In the genomic region with DNA sequence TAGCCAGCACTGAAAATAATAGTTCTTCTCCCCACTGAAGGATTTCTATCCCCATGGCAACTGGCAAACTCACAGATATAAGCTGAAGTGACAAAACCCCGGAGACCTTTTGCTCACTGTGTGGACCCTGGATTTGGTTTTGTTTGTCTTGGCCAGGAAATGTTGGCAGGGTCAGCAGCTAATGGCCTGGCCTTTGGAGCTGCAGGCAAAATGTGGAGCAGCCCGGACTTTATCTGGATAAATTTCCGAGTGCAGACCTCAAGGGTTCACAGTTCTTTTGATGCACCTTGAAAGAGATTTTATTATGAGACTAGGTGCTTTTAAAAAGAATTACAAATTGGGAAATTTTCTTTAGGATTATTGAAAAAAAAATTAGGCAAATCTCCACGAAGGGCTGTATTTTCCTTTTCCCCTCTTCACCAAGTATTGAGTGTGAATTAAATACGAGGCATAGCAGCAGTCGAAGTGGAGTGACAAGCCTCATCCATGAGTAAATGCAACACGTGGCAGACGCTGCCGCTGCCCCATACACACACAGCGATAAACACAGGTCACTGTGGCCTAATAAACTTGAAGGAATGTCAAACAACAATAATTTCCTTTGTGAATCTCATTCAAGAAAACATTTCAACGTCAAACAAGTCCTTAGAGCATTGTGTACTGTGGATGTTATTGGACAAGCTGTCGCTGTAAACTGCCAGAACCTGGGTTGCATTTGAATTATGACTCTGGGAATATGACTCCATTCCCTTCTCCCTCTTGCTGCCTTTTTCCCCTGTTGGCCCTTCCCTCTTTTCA, we compare ENCODE assay signal across 12 cellular contexts. TPM values are rescaled to one million over a fixed set of nuclear protein-coding genes. Genes with fewer than 3 reads are reported as not detected.
DNase-seq lines count a peak whose midpoint lies in the region; ATAC-seq and TF ChIP-seq lines count a peak whose summit lies in the region.
"Had no signal": no experiment of that assay in that cellular context is flagged by ENCODE, and none has a peak within 500 bp of the region (broad histone marks: within the 10 kb centered on the region; RNA-seq: fewer than 3 reads in every experiment).

No MANE protein-coding gene starts in this region.

- no peak overlapping the region for H3K9ac ChIP-seq in GM23248

- H4K20me1 ChIP-seq in GM23248 (ENCODE audit: insufficient read depth): no peaks in the 10 kb centered on the region

- TF ChIP-seq CTCF in prostate gland (IDR thresholded peaks at IDR 0.05): no peak

- WGBS in GM23248 (ENCODE audit: low coverage in 1 of 2, low lambda C conversion rate in 2 of 2, missing lambda C conversion rate in 2 of 2), 2 experiments: 36 to 41% methylated on average over 12 of the region's 12 CpGs
- 13% methylated on average over 12 of the region's 12 CpGs for WGBS in prostate gland

- H3K27me3 ChIP-seq in GM23248 (replicated peaks; ENCODE audit: insufficient read depth): no peaks in the 10 kb centered on the region
- no peaks in the 10 kb centered on the region for H3K27me3 ChIP-seq in prostate gland (replicated peaks; ENCODE audit: insufficient read depth)
- H3K27me3 ChIP-seq: upper lobe of left lung had no signal

- intact Hi-C loops in prostate gland (cut with DNase I): no loop called here
- intact Hi-C loops in posterior cingulate gyrus (cut with DNase I): no loop called here

- H2AFZ ChIP-seq in GM23248: peak overlapping the region; percentile 58; the same call in 1 of the 2 replicates

- DNase-seq in GM23248 (peak; percentile 33), RPMI7951 (ENCODE audit: low read depth) (peak; percentile 78), foreskin melanocyte (peak; percentile 94), prostate gland (ENCODE audit: low spot score) (peak; percentile 40), NCI-H1436 treated with DMSO at 0.1 percent for 48 hours (lab: John Stamatoyannopoulos, UW) (no peak), posterior cingulate gyrus (no peak), cortex of kidney (lab: John Stamatoyannopoulos, UW) (no peak)
- DNase-seq: NCI-H1105 treated with DMSO at 0.1 percent for 48 hours, upper lobe of left lung had no signal

- H3K36me3 ChIP-seq in GM23248 (ENCODE audit: low read depth) (no peaks in the 10 kb centered on the region), prostate gland (no peaks in the 10 kb centered on the region)
- H3K36me3 ChIP-seq: upper lobe of left lung had no signal

- ATAC-seq in HG02798 (IDR thresholded peaks at IDR 0.05; ENCODE audit: poor library complexity, unreplicated experiment): no peak

- H3K4me3 ChIP-seq in GM23248 (no peak overlapping the region), prostate gland (no peak overlapping the region)
- H3K4me3 ChIP-seq: upper lobe of left lung had no signal

- H3K4me1 ChIP-seq in GM23248 (ENCODE audit: insufficient read depth) (peaks cover 32% of the 10 kb centered on the region), prostate gland (replicated peaks) (peaks cover 9% of the 10 kb centered on the region)
- H3K4me1 ChIP-seq: Caco-2 had no signal

- H3K9me3 ChIP-seq in GM23248 (ENCODE audit: low read depth) (no peaks in the 10 kb centered on the region), prostate gland (no peaks in the 10 kb centered on the region)
- H3K9me3 ChIP-seq: Caco-2, upper lobe of left lung had no signal

- no peak overlapping the region for H3K4me2 ChIP-seq in GM23248 (ENCODE audit: unreplicated experiment)

- H3K27ac ChIP-seq in GM23248 (no peak overlapping the region), prostate gland (no peak overlapping the region)
- H3K27ac ChIP-seq: upper lobe of left lung had no signal

- in situ Hi-C loops in GM23248 (cut with MboI): no loop called here

- no peaks in the 10 kb centered on the region for H3K79me2 ChIP-seq in GM23248 (ENCODE audit: insufficient read depth)

- no peaks in the 10 kb centered on the region for H3K9me2 ChIP-seq in GM23248 (ENCODE audit: insufficient read depth)

- H3F3A ChIP-seq in GM23248 (ENCODE audit: insufficient read depth): peaks cover 13% of the 10 kb centered on the region

- TF ChIP-seq POLR2A in prostate gland (IDR thresholded peaks at IDR 0.05): no peak

RNA-seq across cellular contexts. Expression of a gene that starts 35.1 kb away (rescaled TPM):
- not detected in 2 replicates for total RNA-seq in GM23248 (2014; rRNA removed; shearing (Covaris generic))
- 0.48 and 0.57 TPM in 2 replicates for polyA plus RNA-seq in GM23248 (2016; fragmentation: Nextera tagmentation; extraction: Ambion mirVana)
- 0.24 TPM in 1 of 2 replicates, not detected in the other for total RNA-seq in RPMI7951 (2014; rRNA removed; shearing (Covaris generic))
- total RNA-seq in prostate gland: under 1 TPM in 1 of 2 donors, not detected in 1; 0.62 TPM
- total RNA-seq: astrocyte, Caco-2, upper lobe of left lung had no signal

Comparison
In these comparisons a context has a peak if more than half of its experiments do, and no peak if none do; other contexts are left out.
1. DNase-seq: peak in GM23248 (single experiment), RPMI7951 (single experiment), foreskin melanocyte (single experiment) and prostate gland (single experiment); none in NCI-H1436 treated with DMSO at 0.1 percent for 48 hours (single experiment), posterior cingulate gyrus (0 of 10) and cortex of kidney (single experiment).